10 cellular contexts compared by ENCODE assay signal in genomic region chr3:67819447-67819846, GRCh38.
DNase-seq lines count a peak whose midpoint lies in the region; ATAC-seq and TF ChIP-seq lines count a peak whose summit lies in the region.
"Had no signal": no experiment of that assay in that cellular context is flagged by ENCODE, and none has a peak within 500 bp of the region (broad histone marks: within the 10 kb centered on the region; RNA-seq: fewer than 3 reads in every experiment).

No MANE protein-coding gene starts in this region.

- ATAC-seq in activated T-helper 17 cell treated with anti-CD3 and anti-CD28 coated beads, Interleukin-2, amount 50 U/mL, for 72 hours (replicated peaks), result peak; percentile 32
- ATAC-seq in lower lobe of right lung (peak in 1 of 2 donors; percentile 44), HG02884 (IDR thresholded peaks at IDR 0.05; ENCODE audit: unreplicated experiment) (no peak), HG03342 (IDR thresholded peaks at IDR 0.05; ENCODE audit: unreplicated experiment) (no peak)

- H3K4me3 Mint-ChIP-seq in HFFc6, result no peak overlapping the region
- H3K4me3 Mint-ChIP-seq in activated T-helper 17 cell treated with anti-CD3 and anti-CD28 coated beads, Interleukin-2, amount 50 U/mL, for 72 hours, result no peak overlapping the region

- no peaks in the 10 kb centered on the region for H3K27me3 ChIP-seq in lower lobe of right lung (ENCODE audit: low read depth)
- H3K27me3 ChIP-seq: neutrophil had no signal

- no peaks in the 10 kb centered on the region for H3K36me3 ChIP-seq in lower lobe of right lung
- H3K36me3 ChIP-seq: neutrophil had no signal

- H3K4me3 ChIP-seq in lower lobe of right lung, result no peak overlapping the region

- peaks cover 13% of the 10 kb centered on the region; the same call in 1 of the 2 replicates for H3K4me1 Mint-ChIP-seq in HFFc6 (ENCODE audit: low read depth)
- H3K4me1 Mint-ChIP-seq in activated T-helper 17 cell treated with anti-CD3 and anti-CD28 coated beads, Interleukin-2, amount 50 U/mL, for 72 hours, result no peaks in the 10 kb centered on the region

- intact Hi-C loops in lower lobe of right lung (cut with DNase I), result no loop called here

- H3K27me3 Mint-ChIP-seq in HFFc6 (ENCODE audit: insufficient read depth), result no peaks in the 10 kb centered on the region
- H3K27me3 Mint-ChIP-seq in activated T-helper 17 cell treated with anti-CD3 and anti-CD28 coated beads, Interleukin-2, amount 50 U/mL, for 72 hours, result no peaks in the 10 kb centered on the region

- no peaks in the 10 kb centered on the region for H3K4me1 ChIP-seq in lower lobe of right lung

- H3K27ac Mint-ChIP-seq in HFFc6, result no peak overlapping the region
- H3K27ac Mint-ChIP-seq in activated T-helper 17 cell treated with anti-CD3 and anti-CD28 coated beads, Interleukin-2, amount 50 U/mL, for 72 hours, result no peak overlapping the region

- no peaks in the 10 kb centered on the region; the same call in 1 of the 2 replicates for H3K36me3 Mint-ChIP-seq in HFFc6 (ENCODE audit: low read depth)
- H3K36me3 Mint-ChIP-seq in activated T-helper 17 cell treated with anti-CD3 and anti-CD28 coated beads, Interleukin-2, amount 50 U/mL, for 72 hours (ENCODE audit: low read depth), result no peaks in the 10 kb centered on the region

- no peaks in the 10 kb centered on the region for H3K9me3 ChIP-seq in lower lobe of right lung
- H3K9me3 ChIP-seq: neutrophil had no signal

- TF ChIP-seq CTCF in HFFc6 (IDR thresholded peaks at IDR 0.05) (peak; percentile 24), lower lobe of right lung (IDR thresholded peaks at IDR 0.05) (peak; percentile 31)

- H3K9me3 Mint-ChIP-seq in HFFc6, result no peaks in the 10 kb centered on the region
- H3K9me3 Mint-ChIP-seq in activated T-helper 17 cell treated with anti-CD3 and anti-CD28 coated beads, Interleukin-2, amount 50 U/mL, for 72 hours, result no peaks in the 10 kb centered on the region

- no peak overlapping the region for H3K27ac ChIP-seq in lower lobe of right lung
- H3K27ac ChIP-seq: neutrophil had no signal

- DNase-seq in COLO829 (ENCODE audit: low spot score), result peak; percentile 28
- DNase-seq in HFFc6, result no peak
- DNase-seq in lower lobe of right lung, result no peak
- DNase-seq in activated CD8-positive, alpha-beta memory T cell treated with anti-CD3 and anti-CD28 coated beads, Interleukin-2, amount 50 U/mL, for 48 hours, result no peak
- DNase-seq in NCI-H2029 treated with DMSO at 0.1 percent for 48 hours (lab: John Stamatoyannopoulos, UW), result no peak
- DNase-seq: NCI-H345 had no signal
